Comparison of ENCODE assay signal across 28 cellular contexts in the genomic region with DNA sequence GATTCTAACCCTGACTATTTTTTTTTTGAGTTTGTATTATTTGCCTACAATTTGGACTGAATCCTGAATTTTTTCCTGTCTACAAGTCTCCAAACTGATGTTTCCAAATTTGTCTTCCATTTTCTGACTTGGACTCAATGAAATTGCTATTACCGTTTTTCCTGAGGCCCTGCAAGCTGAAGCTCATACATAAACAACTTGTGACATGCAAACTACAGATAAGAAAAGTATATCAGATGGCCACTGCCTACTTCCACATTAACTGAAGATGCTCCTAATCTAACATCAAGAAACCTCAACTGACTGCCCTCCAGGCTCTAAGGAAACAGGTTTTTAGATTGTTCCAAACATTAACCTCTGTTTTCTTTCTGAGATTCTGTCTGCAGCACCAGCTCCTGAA.
"Had no signal": no experiment of that assay in that cellular context is flagged by ENCODE, and none has a peak within 500 bp of the region (broad histone marks: within the 10 kb centered on the region; RNA-seq: fewer than 3 reads in every experiment).

No MANE protein-coding gene starts in this region.

- DNase-seq: activated CD4-positive, alpha-beta memory T cell treated with anti-CD3 and anti-CD28 coated beads, Interleukin-2, amount 10 ng/mL, durations not matched to agents 7 days and 5 days; activated CD4-positive, alpha-beta T cell treated with anti-CD3 and anti-CD28 coated beads for 36 hours; activated CD4-positive, alpha-beta T cell treated with anti-CD3 and anti-CD28 coated beads, Interleukin-2, amount 10 ng/mL, durations not matched to agents 7 days and 5 days; activated CD4-positive, alpha-beta T cell treated with anti-CD3 and anti-CD28 coated beads, Interleukin-2, amount 50 U/mL, for 4 hours; activated CD4-positive, CD25-positive, alpha-beta regulatory T cell; activated CD4-positive, CD25-positive, alpha-beta regulatory T cell treated with anti-CD3 and anti-CD28 coated beads, Interleukin-2, amount 50 U/mL, for 72 hours; activated CD8-positive, alpha-beta memory T cell treated with anti-CD3 and anti-CD28 coated beads, Interleukin-2, amount 50 U/mL, for 48 hours; activated gamma-delta T cell; activated naive CD4-positive, alpha-beta T cell; activated naive CD4-positive, alpha-beta T cell treated with anti-CD3 and anti-CD28 coated beads, Interleukin-2, amount 10 ng/mL, durations not matched to agents 7 days and 5 days; activated T-cell treated with anti-CD3 and anti-CD28 coated beads for 4 hours; activated T-cell treated with anti-CD3 and anti-CD28 coated beads, Interleukin-2, amount 50 U/mL, for 24 hours; activated T-cell treated with anti-CD3 and anti-CD28 coated beads, Interleukin-2, amount 50 U/mL, for 72 hours; amniotic stem cell; anterior cingulate cortex; brain microvascular endothelial cell; caudate nucleus; cortex of kidney; dermis blood vessel endothelial cell; effector CD4-positive, alpha-beta T cell; effector memory CD8-positive, alpha-beta T cell; foreskin keratinocyte; heart right ventricle; T-helper 1 cell; T-helper 17 cell; T1000 had no signal

- ATAC-seq: activated CD4-positive, alpha-beta T cell treated with anti-CD3 and anti-CD28 coated beads for 36 hours; activated naive CD4-positive, alpha-beta T cell treated with anti-CD3 and anti-CD28 coated beads, Interleukin-2, amount 50 U/mL, for 72 hours; activated T-cell treated with anti-CD3 and anti-CD28 coated beads, Interleukin-2, amount 50 U/mL, for 72 hours; effector memory CD8-positive, alpha-beta T cell; foreskin keratinocyte; gastroesophageal sphincter; heart right ventricle; T-helper 17 cell had no signal
